ENCODE assay signal across 18 cellular contexts in the genomic region with DNA sequence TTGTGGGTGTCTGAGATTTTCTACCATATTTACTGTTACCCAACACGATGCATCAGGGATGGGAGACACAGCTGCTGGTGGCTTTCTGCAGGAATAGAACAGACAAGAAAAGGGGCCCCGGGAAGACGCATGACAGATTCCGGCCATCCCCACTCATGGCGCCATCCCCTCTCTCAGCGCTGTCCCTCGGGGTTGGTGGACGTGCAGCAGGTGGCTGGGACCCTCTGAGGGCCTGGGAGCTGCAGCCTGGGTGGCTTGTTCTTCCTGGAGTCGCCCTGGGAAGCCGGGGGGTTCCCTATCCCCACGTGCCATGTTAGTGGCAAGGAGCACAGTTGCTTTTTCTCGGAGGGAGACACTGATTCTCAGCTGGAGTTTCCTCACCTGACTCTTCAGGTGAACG.
"Had no signal": no experiment of that assay in that cellular context is flagged by ENCODE, and none has a peak within 500 bp of the region (broad histone marks: within the 10 kb centered on the region; RNA-seq: fewer than 3 reads in every experiment).

No MANE protein-coding gene starts in this region.

- H3K9me3 Mint-ChIP-seq: activated B cell treated with CpG ODN at 0.5 μM for 24 hours; activated T-helper 1 cell treated with anti-CD3 and anti-CD28 coated beads, Interleukin-12 subunit alpha, Interleukin-12 subunit beta, Interleukin-2, Interleukin-4 antibody, amounts not matched to agents 30 ng/mL and 10 ng/mL and 1 ng/mL, durations not matched to agents 14 hours and 24 hours and 36 hours; type B pancreatic cell had no signal

- H3K27me3 Mint-ChIP-seq: activated B cell treated with CpG ODN at 0.5 μM for 24 hours, T-helper 17 cell, type B pancreatic cell had no signal

- DNase-seq: activated B cell treated with CpG ODN at 0.5 μM for 24 hours; activated CD4-positive, alpha-beta T cell treated with anti-CD3 and anti-CD28 coated beads for 48 hours; activated naive CD4-positive, alpha-beta T cell treated with Interleukin-2 at 50 U/mL for 16 hours; midbrain; SJCRH30; small intestine; stimulated activated CD4-positive, alpha-beta T cell treated with anti-CD3 and anti-CD28 coated beads, Interleukin-4, amount 100 ng/mL, for 4 hours; stimulated activated CD8-positive, alpha-beta memory T cell treated with anti-CD3 and anti-CD28 coated beads, Interleukin-4, amount 100 ng/mL, for 48 hours; stimulated activated naive CD4-positive, alpha-beta T cell treated with Interleukin-2 at 50 U/mL for 16 hours had no signal

- ATAC-seq: esophagus mucosa, T-helper 17 cell had no signal

- H3K4me3 Mint-ChIP-seq: activated B cell treated with CpG ODN at 0.5 μM for 24 hours; activated T-helper 1 cell treated with anti-CD3 and anti-CD28 coated beads, Interleukin-12 subunit alpha, Interleukin-12 subunit beta, Interleukin-2, Interleukin-4 antibody, amounts not matched to agents 30 ng/mL and 10 ng/mL and 1 ng/mL, durations not matched to agents 14 hours and 24 hours and 36 hours; T-helper 17 cell; type B pancreatic cell had no signal

- H3K27ac Mint-ChIP-seq: activated B cell treated with CpG ODN at 0.5 μM for 24 hours; activated T-helper 1 cell treated with anti-CD3 and anti-CD28 coated beads, Interleukin-12 subunit alpha, Interleukin-12 subunit beta, Interleukin-2, Interleukin-4 antibody, amounts not matched to agents 30 ng/mL and 10 ng/mL and 1 ng/mL, durations not matched to agents 14 hours and 24 hours and 36 hours; T-helper 17 cell; type B pancreatic cell had no signal

- H3K27me3 ChIP-seq: cardiac muscle cell, neutrophil had no signal

- FAIRE-seq: astrocyte, colon, small intestine had no signal

- H3K27ac ChIP-seq: cardiac muscle cell, neutrophil, SJCRH30 had no signal

- H3K4me1 Mint-ChIP-seq: activated B cell treated with CpG ODN at 0.5 μM for 24 hours, T-helper 17 cell had no signal

- H3K36me3 Mint-ChIP-seq: type B pancreatic cell had no signal

- H3K4me3 ChIP-seq: cardiac muscle cell, lung, SJCRH30 had no signal

- H3K4me1 ChIP-seq: SJCRH30 had no signal

- H3K36me3 ChIP-seq: cardiac muscle cell, neutrophil, SJCRH30 had no signal

- H3K9me3 ChIP-seq: neutrophil, SJCRH30 had no signal
